In the genomic region with DNA sequence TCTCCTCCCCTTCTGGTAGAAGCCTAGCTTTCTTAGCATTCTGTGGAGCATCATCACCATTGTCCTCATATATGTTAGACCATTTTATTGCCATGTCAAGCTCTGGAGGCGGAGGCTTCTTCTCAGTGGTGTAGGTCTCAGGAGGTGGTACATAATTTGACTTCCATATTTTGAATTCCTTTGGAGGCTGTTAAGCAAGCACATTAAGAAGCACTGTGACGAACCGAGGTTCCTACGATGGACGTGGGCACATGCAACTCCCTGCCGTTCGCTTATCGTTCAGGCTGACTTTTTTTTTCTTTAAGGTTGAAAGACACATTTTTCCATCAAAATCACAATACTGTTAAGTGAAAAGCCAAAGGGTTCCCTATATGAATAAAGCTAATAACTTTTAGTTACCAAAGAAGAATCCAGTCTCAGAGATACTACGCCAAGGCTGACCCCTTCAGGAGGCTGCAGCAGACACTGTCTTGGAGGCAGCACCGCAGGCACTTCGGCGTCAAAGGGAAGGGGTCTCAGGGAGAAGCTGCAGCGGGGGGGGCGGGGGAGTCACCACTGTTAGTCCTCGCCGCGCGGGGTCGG, we compare ENCODE assay signal across 8 cellular contexts. TPM values are rescaled to one million over a fixed set of nuclear protein-coding genes. Genes with fewer than 3 reads are reported as not detected.
DNase-seq lines count a peak whose midpoint lies in the region; ATAC-seq and TF ChIP-seq lines count a peak whose summit lies in the region.

No MANE protein-coding gene starts in this region.

- CTCF ChIA-PET in CD4-positive, alpha-beta memory T cell (lab: Charles Lee; ENCODE audit: partially characterized antibody): interaction anchor here (0.6 to 14.5 kb wide), 44 partner anchors 8 to 956 kb away, joined by 3 to 282 read pairs (median 4); a partner anchor contains a TSS

- WGBS in endodermal cell (ENCODE audit: insufficient coverage in 1 of 2, insufficient read length in 1 of 2), 2 experiments: 15 to 36% methylated on average over 8 to 19 of the region's 19 CpGs

- peaks cover 29 to 61% (median 45%) of the 10 kb centered on the region in 4 donors for H3K4me1 Mint-ChIP-seq in CD4-positive, alpha-beta memory T cell
- H3K4me1 Mint-ChIP-seq in endodermal cell: peaks cover 12% of the 10 kb centered on the region

- no peak for ATAC-seq in HG03139 (IDR thresholded peaks at IDR 0.05; ENCODE audit: unreplicated experiment)

- no peak for DNase-seq in CD4-positive, alpha-beta memory T cell
- DNase-seq in NT2/D1 (ENCODE audit: low read depth, low spot score) (no peak), endodermal cell (no peak), posterior cingulate gyrus (no peak), NCI-H748 treated with DMSO at 0.1 percent for 48 hours (lab: John Stamatoyannopoulos, UW) (no peak), DMS153 treated with DMSO at 0.1 percent for 48 hours (lab: John Stamatoyannopoulos, UW; ENCODE audit: unreplicated experiment) (no peak)

- no peaks in the 10 kb centered on the region for H3K27me3 ChIP-seq in CD4-positive, alpha-beta memory T cell (ENCODE audit: insufficient read depth, low read length)
- H3K27me3 ChIP-seq in NT2/D1 (ENCODE audit: insufficient read depth, insufficient read length) (no peaks in the 10 kb centered on the region), endodermal cell (ENCODE audit: control insufficient read depth, insufficient read depth, low read length, poor library complexity, severe bottlenecking) (no peaks in the 10 kb centered on the region), neuron (ENCODE audit: insufficient read depth, low read length) (no peaks in the 10 kb centered on the region)

- H3K4me1 ChIP-seq in CD4-positive, alpha-beta memory T cell (ENCODE audit: insufficient read depth, low read length): peaks cover 41% of the 10 kb centered on the region
- peaks cover 2% of the 10 kb centered on the region for H3K4me1 ChIP-seq in NT2/D1 (ENCODE audit: insufficient read depth, insufficient read length)
- no peaks in the 10 kb centered on the region for H3K4me1 ChIP-seq in endodermal cell (ENCODE audit: control insufficient read depth, insufficient read depth, low read length)
- peaks cover 18% of the 10 kb centered on the region for H3K4me1 ChIP-seq in neuron (ENCODE audit: insufficient read depth, low read length)

- H3K27ac Mint-ChIP-seq in CD4-positive, alpha-beta memory T cell: peak overlapping the region; percentile 87 to 98 (median 97)
- peak overlapping the region; percentile 99 for H3K27ac Mint-ChIP-seq in endodermal cell

- no peaks in the 10 kb centered on the region for H3K27me3 Mint-ChIP-seq in CD4-positive, alpha-beta memory T cell
- H3K27me3 Mint-ChIP-seq in endodermal cell (ENCODE audit: insufficient read depth): peaks cover 2% of the 10 kb centered on the region

- peak overlapping the region; percentile 85 to 95 for H3K4me3 ChIP-seq in CD4-positive, alpha-beta memory T cell (ENCODE audit: low read length in 2 of 2)
- H3K4me3 ChIP-seq in NT2/D1 (ENCODE audit: insufficient read length, low read depth) (peak overlapping the region; percentile 96), endodermal cell (ENCODE audit: low read length) (peak overlapping the region; percentile 92), neuron (ENCODE audit: low read length) (peak overlapping the region; percentile 84)

- H3K9me3 ChIP-seq in CD4-positive, alpha-beta memory T cell (ENCODE audit: control insufficient read depth in 1 of 2, low read length in 2 of 2): no peaks in the 10 kb centered on the region
- H3K9me3 ChIP-seq in NT2/D1 (ENCODE audit: insufficient read depth, low read length) (peaks cover 35% of the 10 kb centered on the region), endodermal cell (ENCODE audit: control insufficient read depth, low read length) (peaks cover 31% of the 10 kb centered on the region), neuron (ENCODE audit: low read length) (no peaks in the 10 kb centered on the region)

- intact Hi-C loops in CD4-positive, alpha-beta memory T cell (cut with micrococcal nuclease): loop anchor here (1.0 to 5.0 kb wide), 7 partner anchors 18 to 566 kb away; a partner anchor contains a TSS
- intact Hi-C loops in posterior cingulate gyrus (cut with DNase I): loop anchor here (2.0 kb wide), 1 partner anchor 314 kb away; no protein-coding TSS in a partner anchor

- peak overlapping the region; percentile 80 for H3K27ac ChIP-seq in CD4-positive, alpha-beta memory T cell (ENCODE audit: low read depth, low read length)
- H3K27ac ChIP-seq in endodermal cell (ENCODE audit: low read depth, low read length): peak overlapping the region; percentile 68

- H3K4me3 Mint-ChIP-seq in CD4-positive, alpha-beta memory T cell: peak overlapping the region; percentile 98 to 99 (median 98)
- peak overlapping the region; percentile 94 for H3K4me3 Mint-ChIP-seq in endodermal cell

- peak; percentile 44 for TF ChIP-seq CTCF in endodermal cell (conservative IDR thresholded peaks at IDR 0.05)

- peaks cover 10% of the 10 kb centered on the region for H3K36me3 ChIP-seq in CD4-positive, alpha-beta memory T cell (ENCODE audit: insufficient read depth, low read length)
- H3K36me3 ChIP-seq in NT2/D1 (ENCODE audit: insufficient read depth, insufficient read length, low read length) (peaks cover 52% of the 10 kb centered on the region), endodermal cell (ENCODE audit: control insufficient read depth, insufficient read depth, low read length) (peaks cover 43% of the 10 kb centered on the region), neuron (ENCODE audit: insufficient read depth, low read length) (peaks cover 31% of the 10 kb centered on the region)

- H3K36me3 Mint-ChIP-seq in CD4-positive, alpha-beta memory T cell: peaks cover 23 to 46% of the 10 kb centered on the region in 2 donors
- peaks cover 69% of the 10 kb centered on the region for H3K36me3 Mint-ChIP-seq in endodermal cell (ENCODE audit: low read depth)

- POLR2A ChIA-PET in CD4-positive, alpha-beta memory T cell (lab: Charles Lee; ENCODE audit: partially characterized antibody): interaction anchor here (0.8 to 3.1 kb wide), 11 partner anchors 13 to 1114 kb away, joined by 3 to 53 read pairs (median 3); a partner anchor contains a TSS

- peaks cover 0 to 2% (median 0%) of the 10 kb centered on the region in 8 donors for H3K9me3 Mint-ChIP-seq in CD4-positive, alpha-beta memory T cell
- H3K9me3 Mint-ChIP-seq in endodermal cell: peaks cover 33% of the 10 kb centered on the region

- H3K9ac ChIP-seq in NT2/D1 (ENCODE audit: insufficient read length, low read depth) (peak overlapping the region; percentile 96), endodermal cell (ENCODE audit: extremely low read depth, low read length, poor library complexity, severe bottlenecking) (peak overlapping the region; percentile 77)

- H2AFZ ChIP-seq in neuron (ENCODE audit: low read depth, low read length): peak overlapping the region; percentile 17

RNA-seq across cellular contexts. Expression of a gene that starts 0.8 kb away (rescaled TPM):
- 10 to 100 TPM; 39.6 to 41.6 TPM for total RNA-seq in CD4-positive, alpha-beta memory T cell
- polyA plus RNA-seq in CD4-positive, alpha-beta memory T cell: 10 to 100 TPM; 21.2 to 25.8 TPM
- 10 to 100 TPM; 41.0 to 42.9 TPM for total RNA-seq in endodermal cell
- 41.1 TPM for polyA plus RNA-seq in endodermal cell (2013, experiment 1 of 2)
- polyA plus RNA-seq in endodermal cell (2013, experiment 2 of 2): 41.1 TPM

RNA-seq across cellular contexts. Expression of a gene that starts 17.8 kb away (rescaled TPM):
- 10 to 100 TPM; 36.1 to 37.0 TPM for total RNA-seq in CD4-positive, alpha-beta memory T cell
- 10 to 100 TPM; 21.2 to 25.4 TPM for polyA plus RNA-seq in CD4-positive, alpha-beta memory T cell
- 10 to 100 TPM; 21.3 to 22.6 TPM for total RNA-seq in endodermal cell
- 14.9 TPM for polyA plus RNA-seq in endodermal cell (2013, experiment 1 of 2)
- 17.3 TPM for polyA plus RNA-seq in endodermal cell (2013, experiment 2 of 2)

RNA-seq across cellular contexts. Expression of a gene that starts 57.8 kb away (rescaled TPM):
- total RNA-seq in CD4-positive, alpha-beta memory T cell: 1 to 10 TPM; 5.0 to 5.2 TPM
- polyA plus RNA-seq in CD4-positive, alpha-beta memory T cell: 1 to 10 TPM; 2.3 TPM
- 10 to 100 TPM; 11.0 to 14.1 TPM for total RNA-seq in endodermal cell
- polyA plus RNA-seq in endodermal cell (2013, experiment 1 of 2): 5.3 TPM
- polyA plus RNA-seq in endodermal cell (2013, experiment 2 of 2): 6.3 TPM
